In the genomic region with DNA sequence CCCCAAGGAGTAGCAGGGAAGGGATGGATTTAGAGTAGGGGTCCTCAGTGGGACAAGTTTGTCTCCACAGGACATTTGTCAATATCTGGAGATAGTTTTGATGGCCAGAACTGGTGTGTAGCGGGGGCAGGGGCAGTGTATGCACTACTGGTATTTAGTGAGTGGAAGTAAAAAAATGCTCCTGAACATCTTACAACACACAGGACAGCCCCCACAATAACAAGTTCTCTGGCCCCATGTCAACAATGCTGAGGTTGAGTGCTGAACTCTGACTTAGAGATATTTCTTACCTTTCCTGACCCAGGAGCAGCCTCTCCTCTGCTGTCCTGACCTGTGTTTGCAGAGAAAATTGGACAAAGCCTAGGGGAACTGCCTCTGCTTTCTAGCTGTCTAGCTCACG, we compare ENCODE assay signal across 16 cellular contexts.
"Had no signal": no experiment of that assay in that cellular context is flagged by ENCODE, and none has a peak within 500 bp of the region (broad histone marks: within the 10 kb centered on the region; RNA-seq: fewer than 3 reads in every experiment).

No MANE protein-coding gene starts in this region.

- H3K4me2 ChIP-seq: hepatocyte had no signal

- H3K27ac ChIP-seq: coronary artery, dorsolateral prefrontal cortex, foreskin keratinocyte, gastroesophageal sphincter, heart left ventricle, hepatocyte, left lung, lower lobe of right lung had no signal

- H3K79me2 ChIP-seq: hepatocyte had no signal

- H3K4me1 ChIP-seq: foreskin keratinocyte, gastroesophageal sphincter, heart left ventricle, left lung, lower lobe of right lung had no signal

- H3K36me3 ChIP-seq: gastroesophageal sphincter, heart left ventricle, left lung, lower lobe of right lung had no signal

- H3K4me3 ChIP-seq: coronary artery, dorsolateral prefrontal cortex, gastroesophageal sphincter, heart left ventricle, hepatocyte, left lung, lower lobe of right lung, mucosa of descending colon had no signal

- H3K9me3 ChIP-seq: lower lobe of right lung had no signal

- H3K27me3 ChIP-seq: foreskin keratinocyte, gastroesophageal sphincter, hepatocyte, left lung had no signal

- DNase-seq: dermis blood vessel endothelial cell; dorsolateral prefrontal cortex; effector CD4-positive, alpha-beta T cell; effector memory CD4-positive, alpha-beta T cell; foreskin keratinocyte; heart left ventricle; hypothalamus; left cardiac atrium; left lung; left ventricle myocardium superior; lower lobe of right lung; mesenchymal stem cell; mucosa of descending colon had no signal

- H2AFZ ChIP-seq: hepatocyte had no signal

- ATAC-seq: foreskin keratinocyte, gastroesophageal sphincter, heart left ventricle, left lung, left ventricle myocardium superior, lower lobe of right lung, mucosa of descending colon had no signal
